ENCODE assay signal across 1 cellular context in genomic region chr2:120834206-120834605, GRCh38.
TF ChIP-seq lines count a peak whose summit lies in the region.

No MANE protein-coding gene starts in this region.

TF ChIP-seq in WTC11, 78 proteins besides CTCF, POLR2A, EP300 and RAD21 (continued from another document):
- no peak for TF ChIP-seq ATF2 (CRISPR knock-in tag; IDR thresholded peaks at IDR 0.05; ENCODE audit: borderline replicate concordance, low read depth)
- TF ChIP-seq IRF1 (CRISPR knock-in tag; IDR thresholded peaks at IDR 0.05), result no peak
- no peak for TF ChIP-seq FOXP1 (CRISPR knock-in tag; IDR thresholded peaks at IDR 0.05; ENCODE audit: borderline replicate concordance)
